30 cellular contexts compared by ENCODE assay signal in the genomic region with DNA sequence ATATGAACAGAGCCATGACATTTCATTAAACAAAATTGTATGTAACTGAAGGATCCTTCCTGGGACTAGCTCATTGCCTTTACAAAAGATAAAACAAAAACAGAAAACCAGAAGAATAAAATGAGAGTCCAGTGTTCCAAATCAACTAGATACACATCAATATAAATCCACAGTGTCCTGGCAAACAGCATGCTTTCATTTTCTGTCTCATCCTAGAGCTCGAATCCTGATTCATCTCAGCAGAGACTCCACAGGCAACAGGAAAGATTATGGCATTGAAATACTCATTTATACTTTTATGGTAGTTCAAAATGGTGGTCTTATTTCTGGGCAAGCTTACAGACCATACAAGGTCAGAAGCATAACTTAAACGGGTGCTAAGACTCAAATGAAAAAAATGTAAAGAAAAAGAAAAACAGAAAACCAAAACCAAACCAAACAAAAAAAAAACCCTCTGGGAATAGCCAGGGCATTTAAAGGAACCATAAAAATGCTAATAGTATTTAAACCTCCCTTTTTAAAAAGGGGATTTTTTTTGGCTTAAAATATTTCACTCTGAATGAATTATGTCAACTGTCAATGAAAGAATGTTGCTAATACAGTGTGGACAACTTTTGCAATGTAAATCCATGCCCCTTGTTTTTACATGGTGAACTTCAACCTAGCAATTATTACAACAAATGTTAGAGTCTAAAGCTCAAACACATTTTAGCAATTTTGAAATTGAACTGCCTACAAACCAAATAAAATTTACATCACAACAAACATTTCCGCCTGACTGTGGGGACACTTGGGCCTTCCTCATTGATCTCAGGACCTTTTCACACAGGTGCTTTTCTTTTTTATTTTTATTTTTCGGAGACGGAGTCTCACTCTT. TPM values are rescaled to one million over a fixed set of nuclear protein-coding genes. Genes with fewer than 3 reads are reported as not detected.
"Had no signal": no experiment of that assay in that cellular context is flagged by ENCODE, and none has a peak within 500 bp of the region (broad histone marks: within the 10 kb centered on the region; RNA-seq: fewer than 3 reads in every experiment).

No MANE protein-coding gene starts in this region.

- H3K9me3 ChIP-seq: gastrocnemius medialis, right atrium auricular region, uterus had no signal

- H3K27ac ChIP-seq: breast epithelium, epithelial cell of prostate, esophagus squamous epithelium, gastrocnemius medialis, hepatocyte, right atrium auricular region, uterus had no signal

- ATAC-seq: gastrocnemius medialis; naive thymus-derived CD8-positive, alpha-beta T cell; T-helper 17 cell had no signal

- H3K36me3 ChIP-seq: breast epithelium, esophagus squamous epithelium, gastrocnemius medialis, right atrium auricular region, uterus had no signal

- DNase-seq: activated CD4-positive, alpha-beta memory T cell treated with anti-CD3 and anti-CD28 coated beads, Interleukin-2, amount 10 ng/mL, durations not matched to agents 7 days and 5 days; activated CD4-positive, alpha-beta T cell treated with anti-CD3 and anti-CD28 coated beads, Interleukin-2, amount 10 ng/mL, durations not matched to agents 7 days and 5 days; activated CD4-positive, CD25-positive, alpha-beta regulatory T cell treated with anti-CD3 and anti-CD28 coated beads, Interleukin-2, amount 50 U/mL, for 72 hours; activated CD8-positive, alpha-beta memory T cell treated with anti-CD3 and anti-CD28 coated beads, Interleukin-2, amount 50 U/mL, for 48 hours; activated gamma-delta T cell treated with Interleukin-2 at 50 U/mL for 16 hours; activated naive CD4-positive, alpha-beta T cell treated with anti-CD3 and anti-CD28 coated beads, Interleukin-2, amount 50 U/mL, for 16 hours; activated T-cell treated with anti-CD3 and anti-CD28 coated beads, Interleukin-2, amount 50 U/mL, for 24 hours; central memory CD4-positive, alpha-beta T cell; dermis blood vessel endothelial cell; effector CD4-positive, alpha-beta T cell; esophagus squamous epithelium; gastrocnemius medialis; glutamatergic neuron; islet precursor cell; naive thymus-derived CD8-positive, alpha-beta T cell; nucleus accumbens; stimulated activated CD4-positive, alpha-beta T cell treated with anti-CD3 and anti-CD28 coated beads, Interleukin-2, amount 100 ng/mL, for 48 hours; substantia nigra; T-helper 17 cell; T1000; uterus had no signal

- H3K27me3 ChIP-seq: breast epithelium, esophagus squamous epithelium, gastrocnemius medialis, hepatocyte, right atrium auricular region, uterus had no signal

- H3K4me3 ChIP-seq: breast epithelium, esophagus squamous epithelium, gastrocnemius medialis, hepatocyte, right atrium auricular region, uterus had no signal

- FAIRE-seq: colon had no signal

- H3K4me1 ChIP-seq: breast epithelium, esophagus squamous epithelium, gastrocnemius medialis, right atrium auricular region, uterus had no signal

RNA-seq across cellular contexts. Expression of a gene that starts 57.9 kb away (rescaled TPM):
- total RNA-seq: activated CD4-positive, alpha-beta memory T cell treated with anti-CD3 and anti-CD28 coated beads, Interleukin-2, amount 10 ng/mL, durations not matched to agents 7 days and 5 days; activated CD4-positive, alpha-beta T cell treated with anti-CD3 and anti-CD28 coated beads, Interleukin-2, amount 10 ng/mL, durations not matched to agents 7 days and 5 days; breast epithelium; dermis blood vessel endothelial cell; esophagus squamous epithelium; gastrocnemius medialis; hepatocyte; lower leg skin; naive thymus-derived CD8-positive, alpha-beta T cell; neural crest cell; pulmonary artery endothelial cell; right atrium auricular region; skeletal muscle tissue; uterus had no signal
- polyA plus RNA-seq: naive thymus-derived CD8-positive, alpha-beta T cell had no signal
